Comparison of ENCODE assay signal across 1 cellular context in genomic region chr3:161548301-161548700, GRCh38.
TF ChIP-seq lines count a peak whose summit lies in the region.

No MANE protein-coding gene starts in this region.

TF ChIP-seq in GM12878, 131 proteins besides CTCF, POLR2A, EP300 and RAD21:
- TF ChIP-seq CBFB (IDR thresholded peaks at IDR 0.05; ENCODE audit: low read depth) (no peak), ZNF274 (IDR thresholded peaks at IDR 0.05; ENCODE audit: insufficient read depth, insufficient read length) (no peak), IRF5 (IDR thresholded peaks at IDR 0.05; ENCODE audit: borderline replicate concordance) (no peak), ZNF592 (IDR thresholded peaks at IDR 0.05) (no peak), DPF2 (IDR thresholded peaks at IDR 0.05) (no peak), MEF2A (IDR thresholded peaks at IDR 0.05; ENCODE audit: insufficient read depth, low read depth, low read length) (no peak), SUPT20H (IDR thresholded peaks at IDR 0.05; ENCODE audit: borderline replicate concordance, control insufficient read depth, low read depth, low read length) (no peak), CHD1 (IDR thresholded peaks at IDR 0.05; ENCODE audit: low read depth, low read length) (no peak), FOXK2 (IDR thresholded peaks at IDR 0.05) (no peak), SMAD5 (IDR thresholded peaks at IDR 0.05; ENCODE audit: low read depth) (no peak), BCL11A (IDR thresholded peaks at IDR 0.05; ENCODE audit: low read depth, low read length) (no peak)
